ENCODE assay signal across 1 cellular context in genomic region chr1:213015099-213016050, GRCh38.
TF ChIP-seq lines count a peak whose summit lies in the region.

Gene ANGEL2 (minus strand): TSS chr1:213015867. CDS start chr1:213015671, 196 bp downstream.

TF ChIP-seq in GM12878, 131 proteins besides CTCF, POLR2A, EP300 and RAD21 (continued from another document):
- TF ChIP-seq EGR1 (IDR thresholded peaks at IDR 0.05; ENCODE audit: borderline replicate concordance in 1 of 2, low read depth in 2 of 2, low read length in 2 of 2) = 0 out of 3 replicates have a peak, but pooled peaks of 1 of the 2 experiments have one; percentile 10
- 0 out of 2 replicates have a peak, but pooled peaks have one; percentile 16 for TF ChIP-seq NR2F1 (conservative IDR thresholded peaks at IDR 0.05)
- TF ChIP-seq JUNB (IDR thresholded peaks at IDR 0.05) = no peak
- TF ChIP-seq, protein P1, sequence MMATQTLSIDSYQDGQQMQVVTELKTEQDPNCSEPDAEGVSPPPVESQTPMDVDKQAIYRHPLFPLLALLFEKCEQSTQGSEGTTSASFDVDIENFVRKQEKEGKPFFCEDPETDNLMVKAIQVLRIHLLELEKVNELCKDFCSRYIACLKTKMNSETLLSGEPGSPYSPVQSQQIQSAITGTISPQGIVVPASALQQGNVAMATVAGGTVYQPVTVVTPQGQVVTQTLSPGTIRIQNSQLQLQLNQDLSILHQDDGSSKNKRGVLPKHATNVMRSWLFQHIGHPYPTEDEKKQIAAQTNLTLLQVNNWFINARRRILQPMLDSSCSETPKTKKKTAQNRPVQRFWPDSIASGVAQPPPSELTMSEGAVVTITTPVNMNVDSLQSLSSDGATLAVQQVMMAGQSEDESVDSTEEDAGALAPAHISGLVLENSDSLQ (IDR thresholded peaks at IDR 0.05) = peak; percentile 63; the same call in 1 of the 2 replicates
- peak; percentile 42; the same call in 1 of the 2 replicates for TF ChIP-seq RUNX3 (IDR thresholded peaks at IDR 0.05; ENCODE audit: low read length)
- 0 out of 2 replicates have a peak, but pooled peaks have one; percentile 21 for TF ChIP-seq TCF3 (IDR thresholded peaks at IDR 0.05; ENCODE audit: borderline replicate concordance, insufficient read depth, low read depth, low read length)
- TF ChIP-seq, protein P2, sequence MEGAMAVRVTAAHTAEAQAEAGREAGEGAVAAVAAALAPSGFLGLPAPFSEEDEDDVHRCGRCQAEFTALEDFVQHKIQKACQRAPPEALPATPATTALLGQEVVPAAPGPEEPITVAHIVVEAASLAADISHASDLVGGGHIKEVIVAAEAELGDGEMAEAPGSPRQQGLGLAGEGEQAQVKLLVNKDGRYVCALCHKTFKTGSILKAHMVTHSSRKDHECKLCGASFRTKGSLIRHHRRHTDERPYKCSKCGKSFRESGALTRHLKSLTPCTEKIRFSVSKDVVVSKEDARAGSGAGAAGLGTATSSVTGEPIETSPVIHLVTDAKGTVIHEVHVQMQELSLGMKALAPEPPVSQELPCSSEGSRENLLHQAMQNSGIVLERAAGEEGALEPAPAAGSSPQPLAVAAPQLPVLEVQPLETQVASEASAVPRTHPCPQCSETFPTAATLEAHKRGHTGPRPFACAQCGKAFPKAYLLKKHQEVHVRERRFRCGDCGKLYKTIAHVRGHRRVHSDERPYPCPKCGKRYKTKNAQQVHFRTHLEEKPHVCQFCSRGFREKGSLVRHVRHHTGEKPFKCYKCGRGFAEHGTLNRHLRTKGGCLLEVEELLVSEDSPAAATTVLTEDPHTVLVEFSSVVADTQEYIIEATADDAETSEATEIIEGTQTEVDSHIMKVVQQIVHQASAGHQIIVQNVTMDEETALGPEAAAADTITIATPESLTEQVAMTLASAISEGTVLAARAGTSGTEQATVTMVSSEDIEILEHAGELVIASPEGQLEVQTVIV (IDR thresholded peaks at IDR 0.05; ENCODE audit: borderline replicate concordance, partially characterized antibody) = peak; percentile 81
- TF ChIP-seq IKZF1 (conservative IDR thresholded peaks at IDR 0.05) = peak; percentile 94
- no peak for TF ChIP-seq ZSCAN29 (IDR thresholded peaks at IDR 0.05)
- 0 out of 2 replicates have a peak, but pooled peaks have one; percentile 6 for TF ChIP-seq ZNF384 (IDR thresholded peaks at IDR 0.05; ENCODE audit: borderline replicate concordance, low read depth, low read length)
- no peak for TF ChIP-seq BMI1 (IDR thresholded peaks at IDR 0.05; ENCODE audit: borderline replicate concordance)
- TF ChIP-seq MTA2 (IDR thresholded peaks at IDR 0.05; ENCODE audit: low read depth) = no peak; the same call in 1 of the 2 replicates
- TF ChIP-seq, protein P3, sequence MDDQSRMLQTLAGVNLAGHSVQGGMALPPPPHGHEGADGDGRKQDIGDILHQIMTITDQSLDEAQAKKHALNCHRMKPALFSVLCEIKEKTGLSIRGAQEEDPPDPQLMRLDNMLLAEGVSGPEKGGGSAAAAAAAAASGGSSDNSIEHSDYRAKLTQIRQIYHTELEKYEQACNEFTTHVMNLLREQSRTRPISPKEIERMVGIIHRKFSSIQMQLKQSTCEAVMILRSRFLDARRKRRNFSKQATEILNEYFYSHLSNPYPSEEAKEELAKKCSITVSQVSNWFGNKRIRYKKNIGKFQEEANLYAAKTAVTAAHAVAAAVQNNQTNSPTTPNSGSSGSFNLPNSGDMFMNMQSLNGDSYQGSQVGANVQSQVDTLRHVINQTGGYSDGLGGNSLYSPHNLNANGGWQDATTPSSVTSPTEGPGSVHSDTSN (IDR thresholded peaks at IDR 0.05; ENCODE audit: insufficient replicate concordance, low read depth, low read length) = peak; percentile 43
- peak; percentile 91 for TF ChIP-seq NR2C1 (IDR thresholded peaks at IDR 0.05)
- TF ChIP-seq GATAD2B (conservative IDR thresholded peaks at IDR 0.05; ENCODE audit: low read depth) = peak; percentile 69; the same call in 1 of the 2 replicates
- TF ChIP-seq BHLHE40 (IDR thresholded peaks at IDR 0.05; ENCODE audit: borderline replicate concordance in 1 of 2, low read depth in 2 of 2, low read length in 1 of 2) = peak in 1 of 2 experiments; percentile 16; a peak in 1 of 4 replicates
- peak; percentile 80 for TF ChIP-seq LARP7 (IDR thresholded peaks at IDR 0.05)
- 0 out of 2 replicates have a peak, but pooled peaks have one; percentile 46 for TF ChIP-seq DPF2 (IDR thresholded peaks at IDR 0.05)
- TF ChIP-seq MYB (IDR thresholded peaks at IDR 0.05; ENCODE audit: borderline replicate concordance, low read depth, low read length) = no peak
- no peak for TF ChIP-seq CEBPZ (IDR thresholded peaks at IDR 0.05; ENCODE audit: low read depth, low read length)
- TF ChIP-seq PML (IDR thresholded peaks at IDR 0.05; ENCODE audit: low read length) = peak; percentile 68; the same call in 1 of the 2 replicates
- TF ChIP-seq SMAD5 (IDR thresholded peaks at IDR 0.05; ENCODE audit: low read depth) = peak; percentile 62
- TF ChIP-seq, protein P4, sequence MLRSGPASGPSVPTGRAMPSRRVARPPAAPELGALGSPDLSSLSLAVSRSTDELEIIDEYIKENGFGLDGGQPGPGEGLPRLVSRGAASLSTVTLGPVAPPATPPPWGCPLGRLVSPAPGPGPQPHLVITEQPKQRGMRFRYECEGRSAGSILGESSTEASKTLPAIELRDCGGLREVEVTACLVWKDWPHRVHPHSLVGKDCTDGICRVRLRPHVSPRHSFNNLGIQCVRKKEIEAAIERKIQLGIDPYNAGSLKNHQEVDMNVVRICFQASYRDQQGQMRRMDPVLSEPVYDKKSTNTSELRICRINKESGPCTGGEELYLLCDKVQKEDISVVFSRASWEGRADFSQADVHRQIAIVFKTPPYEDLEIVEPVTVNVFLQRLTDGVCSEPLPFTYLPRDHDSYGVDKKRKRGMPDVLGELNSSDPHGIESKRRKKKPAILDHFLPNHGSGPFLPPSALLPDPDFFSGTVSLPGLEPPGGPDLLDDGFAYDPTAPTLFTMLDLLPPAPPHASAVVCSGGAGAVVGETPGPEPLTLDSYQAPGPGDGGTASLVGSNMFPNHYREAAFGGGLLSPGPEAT (IDR thresholded peaks at IDR 0.05; ENCODE audit: low read depth) = peak; percentile 85; the same call in 1 of the 2 replicates
- TF ChIP-seq NRF1 (conservative IDR thresholded peaks at IDR 0.05; ENCODE audit: low read depth, low read length) = peak; percentile 96
- no peak for TF ChIP-seq ETV6 (conservative IDR thresholded peaks at IDR 0.05 in 1 of 2, IDR thresholded peaks at IDR 0.05 in 1 of 2; ENCODE audit: borderline replicate concordance in 1 of 2, low read depth in 1 of 2)
- TF ChIP-seq RELA (IDR thresholded peaks at IDR 0.05; ENCODE audit: borderline replicate concordance, partially characterized antibody) = peak; percentile 23
- 0 out of 2 replicates have a peak, but pooled peaks have one; percentile 13 for TF ChIP-seq CBX5 (IDR thresholded peaks at IDR 0.05; ENCODE audit: low read depth)
- peak; percentile 44; the same call in 1 of the 2 replicates for TF ChIP-seq BACH1 (IDR thresholded peaks at IDR 0.05; ENCODE audit: borderline replicate concordance)
